1 cellular context compared by ENCODE assay signal in the genomic region with DNA sequence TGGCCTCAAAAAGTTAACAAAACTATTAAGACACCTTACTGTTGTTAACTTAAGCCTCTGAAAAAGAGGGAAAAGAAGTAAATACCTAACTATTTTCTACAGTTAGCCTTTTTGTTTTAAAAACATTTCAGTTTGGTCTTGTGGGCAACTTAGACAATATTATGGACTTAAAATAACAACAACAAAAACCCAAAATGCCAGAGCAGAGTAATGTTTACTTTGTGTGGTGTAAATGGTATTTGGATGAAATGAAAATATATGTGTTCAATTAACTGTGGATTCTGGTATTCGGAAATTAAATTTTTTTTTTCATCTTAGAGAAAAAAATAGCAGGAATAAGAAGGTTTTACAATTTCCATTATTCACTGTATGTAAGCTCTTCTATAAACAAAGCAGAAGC.
TF ChIP-seq lines count a peak whose summit lies in the region.

No MANE protein-coding gene starts in this region.

TF ChIP-seq in K562, 482 proteins besides CTCF, POLR2A, EP300 and RAD21 (continued from another document):
- TF ChIP-seq, protein P1, sequence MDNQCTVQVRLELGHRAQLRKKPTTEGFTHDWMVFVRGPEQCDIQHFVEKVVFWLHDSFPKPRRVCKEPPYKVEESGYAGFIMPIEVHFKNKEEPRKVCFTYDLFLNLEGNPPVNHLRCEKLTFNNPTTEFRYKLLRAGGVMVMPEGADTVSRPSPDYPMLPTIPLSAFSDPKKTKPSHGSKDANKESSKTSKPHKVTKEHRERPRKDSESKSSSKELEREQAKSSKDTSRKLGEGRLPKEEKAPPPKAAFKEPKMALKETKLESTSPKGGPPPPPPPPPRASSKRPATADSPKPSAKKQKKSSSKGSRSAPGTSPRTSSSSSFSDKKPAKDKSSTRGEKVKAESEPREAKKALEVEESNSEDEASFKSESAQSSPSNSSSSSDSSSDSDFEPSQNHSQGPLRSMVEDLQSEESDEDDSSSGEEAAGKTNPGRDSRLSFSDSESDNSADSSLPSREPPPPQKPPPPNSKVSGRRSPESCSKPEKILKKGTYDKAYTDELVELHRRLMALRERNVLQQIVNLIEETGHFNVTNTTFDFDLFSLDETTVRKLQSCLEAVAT (IDR thresholded peaks at IDR 0.05), result no peak
- no peak for TF ChIP-seq ZNF57 (CRISPR knock-in tag; IDR thresholded peaks at IDR 0.05)
- no peak for TF ChIP-seq NFIC (IDR thresholded peaks at IDR 0.05)
- no peak for TF ChIP-seq CBFA2T3 (IDR thresholded peaks at IDR 0.05)
